8 cellular contexts compared by ENCODE assay signal in the genomic region with DNA sequence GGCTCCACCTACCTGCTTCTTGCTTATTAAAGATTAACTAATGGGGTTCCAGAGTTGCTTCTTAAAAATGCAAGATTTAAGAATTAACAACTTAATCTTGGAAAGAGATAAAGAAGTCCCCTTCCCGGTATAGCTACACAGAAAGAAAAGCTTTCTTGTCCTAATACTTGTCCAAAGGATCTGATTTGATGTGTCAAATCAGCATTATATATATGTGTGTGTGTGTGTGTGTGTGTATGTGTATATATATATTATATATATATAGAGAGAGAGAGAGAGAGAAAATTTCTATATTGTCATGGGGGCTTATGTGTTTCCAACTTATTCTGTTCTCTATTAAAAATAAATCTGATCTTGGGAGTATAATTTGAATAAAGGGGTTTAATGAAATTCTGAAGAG. TPM values are rescaled to one million over a fixed set of nuclear protein-coding genes. Genes with fewer than 3 reads are reported as not detected.
A peak's percentile ranks its signal among the peaks of the same experiment; 100 is the strongest.
DNase-seq lines count a peak whose midpoint lies in the region; ATAC-seq and TF ChIP-seq lines count a peak whose summit lies in the region.

No MANE protein-coding gene starts in this region.

- intact Hi-C loops in sigmoid colon (cut with DNase I), result loop anchor here (10.0 kb wide), 3 partner anchors 359 to 941 kb away; partner anchors contain the start of gene ZNF184

- H3K27me3 ChIP-seq in GM06990 (replicated peaks; ENCODE audit: control insufficient read depth, insufficient read depth, low read length), result no peaks in the 10 kb centered on the region
- H3K27me3 ChIP-seq in sigmoid colon, result no peaks in the 10 kb centered on the region

- no peak for TF ChIP-seq POLR2A in sigmoid colon (IDR thresholded peaks at IDR 0.05)

- WGBS in sigmoid colon, 2 donors, result 1 to 4% methylated on average over 1 of the region's 1 CpG

- H3K4me3 ChIP-seq in GM06990 (replicated peaks; ENCODE audit: low read depth, low read length) (peak overlapping the region; percentile 77), SK-N-MC (peak overlapping the region; percentile 85), fibroblast of pulmonary artery (replicated peaks; ENCODE audit: low read depth, low read length) (peak overlapping the region; percentile 67), sigmoid colon (peak overlapping the region; percentile 41 to 64 (median 58))

- no peak for TF ChIP-seq CTCF in GM06990 (IDR thresholded peaks at IDR 0.05; ENCODE audit: insufficient read depth, low read length, poor library complexity, severe bottlenecking)
- no peak for TF ChIP-seq CTCF in fibroblast of pulmonary artery (IDR thresholded peaks at IDR 0.05; ENCODE audit: low read length, missing control alignments)
- no peak for TF ChIP-seq CTCF in sigmoid colon (IDR thresholded peaks at IDR 0.05)

- peaks cover 3 to 26% (median 19%) of the 10 kb centered on the region in 4 donors for H3K4me1 ChIP-seq in sigmoid colon

- DNase-seq in GM06990 (ENCODE audit: extremely low read depth, insufficient read length), result no peak
- no peak for DNase-seq in SK-N-MC (ENCODE audit: low read depth, low spot score)
- DNase-seq in fibroblast of pulmonary artery (ENCODE audit: low read depth), result no peak
- no peak for DNase-seq in sigmoid colon
- no peak for DNase-seq in DMS79 treated with DMSO at 0.1 percent for 48 hours (lab: John Stamatoyannopoulos, UW)
- DNase-seq in AG08396 (ENCODE audit: low spot score), result no peak
- no peak for DNase-seq in DMS79 (lab: John Stamatoyannopoulos, UW)

- no peak for TF ChIP-seq EP300 in sigmoid colon (IDR thresholded peaks at IDR 0.05)

- H3K27ac ChIP-seq in SK-N-MC (peak overlapping the region; percentile 88), sigmoid colon (peak overlapping the region; percentile 83 to 91 (median 84))

- ATAC-seq in HG02623 (IDR thresholded peaks at IDR 0.05; ENCODE audit: unreplicated experiment), result no peak

- peak overlapping the region; percentile 83 for H3K9ac ChIP-seq in SK-N-MC (ENCODE audit: insufficient read length)

- no peaks in the 10 kb centered on the region for H3K36me3 ChIP-seq in GM06990 (ENCODE audit: control insufficient read depth, insufficient read depth, low read length)
- no peaks in the 10 kb centered on the region for H3K36me3 ChIP-seq in SK-N-MC (ENCODE audit: insufficient read depth, low read length)
- H3K36me3 ChIP-seq in sigmoid colon, result no peaks in the 10 kb centered on the region

- no peaks in the 10 kb centered on the region for H3K9me3 ChIP-seq in SK-N-MC (ENCODE audit: low read depth, low read length)
- no peaks in the 10 kb centered on the region for H3K9me3 ChIP-seq in sigmoid colon

RNA-seq across cellular contexts. Expression of gene HMGN4, which starts 4.6 kb away (rescaled TPM):
- total RNA-seq in sigmoid colon, result 100 to 1,000 TPM in 1 of 4 donors, 10 to 100 TPM in 3; 70.6 to 104 (median 77.2) TPM
- polyA plus RNA-seq in sigmoid colon, result 10 to 100 TPM; 55.9 to 67.2 (median 56.2) TPM

RNA-seq across cellular contexts. Expression of gene BTN1A1, which starts 33.4 kb away (rescaled TPM):
- under 1 TPM in 1 of 4 donors, not detected in 3; 0.28 TPM for total RNA-seq in sigmoid colon
- under 1 TPM in 1 of 3 donors, not detected in 2; 0.20 TPM for polyA plus RNA-seq in sigmoid colon
